In the genomic region with DNA sequence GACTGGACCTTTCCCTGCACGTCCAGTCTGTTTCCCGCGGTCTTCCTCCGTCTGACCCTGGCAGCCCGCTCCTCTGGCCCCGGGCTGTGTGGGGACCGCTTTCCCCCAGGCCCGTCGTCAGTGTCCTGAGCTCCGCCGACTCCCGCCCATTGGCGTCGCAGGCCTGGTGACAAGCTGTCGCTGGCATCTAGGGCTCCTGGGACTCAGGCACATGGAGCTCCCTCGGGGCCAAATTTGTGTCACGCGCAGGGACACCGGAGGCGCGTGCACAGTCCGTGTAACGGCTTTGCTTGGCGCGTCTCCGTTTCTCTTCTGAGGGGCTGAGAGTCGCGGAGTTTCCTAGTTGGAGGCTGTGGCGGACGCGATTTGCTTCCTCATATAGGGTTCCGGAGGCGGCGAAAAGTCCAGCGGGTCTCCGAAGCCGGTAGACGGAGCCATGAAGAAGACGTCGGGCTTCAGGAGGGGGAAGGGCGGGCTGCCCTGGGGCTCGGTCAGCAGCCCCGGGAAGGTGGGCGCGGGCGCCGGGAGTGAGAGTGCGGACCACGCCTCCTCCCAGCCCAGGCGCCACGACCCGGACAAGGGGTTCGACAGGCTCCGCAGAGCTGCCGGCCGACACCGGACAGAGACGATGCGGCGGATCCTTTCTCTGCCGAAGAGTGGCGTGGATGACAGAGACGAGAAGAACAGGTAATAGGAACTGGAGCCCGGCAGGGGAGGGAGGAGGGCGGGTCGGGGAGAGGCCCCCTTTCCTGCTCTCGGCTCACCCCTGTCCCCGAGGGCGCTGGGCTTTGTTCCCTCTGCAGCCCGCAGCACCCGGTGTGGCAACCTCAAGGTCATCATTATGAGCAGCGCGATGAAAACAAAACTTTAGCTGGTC, we compare ENCODE assay signal across 8 cellular contexts. TPM values are rescaled to one million over a fixed set of nuclear protein-coding genes. Genes with fewer than 3 reads are reported as not detected.
DNase-seq lines count a peak whose midpoint lies in the region; ATAC-seq, FAIRE-seq and TF ChIP-seq lines count a peak whose summit lies in the region.
"Not testable (repeated sequence)": the region's sequence is repeated elsewhere in the genome, so short reads cannot be mapped to it uniquely, and the experiment has no call there.

No MANE protein-coding gene starts in this region.

- not testable (repeated sequence) for H3K9me1 ChIP-seq in endothelial cell of umbilical vein (replicated peaks; ENCODE audit: control insufficient read depth, extremely low read depth, insufficient read depth, low read length)

- peaks cover 69% of the 10 kb centered on the region for H3K27me3 Mint-ChIP-seq in activated T-helper 2 cell treated with anti-CD3 and anti-CD28 coated beads, Interferon-gamma antibody, Interleukin-2, Interleukin-4, amounts not matched to agents 10 μg/mL and 5 μg/mL and 100 μg/mL, durations not matched to agents 14 hours and 24 hours and 36 hours (ENCODE audit: low read depth)
- peaks cover 52% of the 10 kb centered on the region for H3K27me3 Mint-ChIP-seq in osteocyte (ENCODE audit: unreplicated experiment)
- H3K27me3 Mint-ChIP-seq in type B pancreatic cell: peaks cover 60% of the 10 kb centered on the region

- TF ChIP-seq POLR2A in endothelial cell of umbilical vein (IDR thresholded peaks at IDR 0.05; ENCODE audit: low read depth, low read length): not testable (repeated sequence)

- H3K9me3 ChIP-seq in PC-9 (ENCODE audit: insufficient read depth, low read depth); endothelial cell of umbilical vein (replicated peaks; ENCODE audit: control insufficient read depth, insufficient read depth, low read length): not testable (repeated sequence)

- not testable (repeated sequence) for H3K9ac ChIP-seq in endothelial cell of umbilical vein (replicated peaks; ENCODE audit: extremely low read depth, insufficient read depth, low read length)

- H3K4me1 ChIP-seq in PC-9 (replicated peaks; ENCODE audit: insufficient read depth); endothelial cell of umbilical vein (ENCODE audit: control insufficient read depth, extremely low read depth, insufficient read depth, low read length): not testable (repeated sequence)

- BruUV-seq in PC-9 (replicated peaks; lab: Mats Ljungman, UMichigan); endothelial cell of umbilical vein (replicated peaks; lab: Mats Ljungman, UMichigan): not testable (repeated sequence)

- H3K36me3 ChIP-seq in PC-9 (ENCODE audit: low read depth); endothelial cell of umbilical vein (ENCODE audit: control insufficient read depth in 2 of 2, extremely low read depth in 1 of 2, insufficient read depth in 2 of 2, low read length in 2 of 2): not testable (repeated sequence)

- CTCF ChIA-PET in PC-9 (lab: Charles Lee): not testable (repeated sequence)
- CTCF ChIA-PET in endothelial cell of umbilical vein (lab: Charles Lee): interaction anchor here (1.3 to 1.9 kb wide), 3 partner anchors 15 to 29 kb away, joined by 3 to 7 read pairs (median 4); partner anchors contain the start of gene PARP4

- ATAC-seq in HG03175 (IDR thresholded peaks at IDR 0.05; ENCODE audit: unreplicated experiment): peak; percentile 58

- H3K4me2 ChIP-seq in PC-9 (peak overlapping the region; percentile 34; the same call in 1 of the 2 replicates), endothelial cell of umbilical vein (ENCODE audit: insufficient read depth, low read length) (peak overlapping the region; percentile 68)

- POLR2A ChIA-PET in PC-9 (lab: Charles Lee; ENCODE audit: unreplicated experiment); endothelial cell of umbilical vein (lab: Charles Lee): not testable (repeated sequence)

- not testable (repeated sequence) for H3K9me3 Mint-ChIP-seq in activated T-helper 2 cell treated with anti-CD3 and anti-CD28 coated beads, Interferon-gamma antibody, Interleukin-2, Interleukin-4, amounts not matched to agents 10 μg/mL and 5 μg/mL and 100 μg/mL, durations not matched to agents 14 hours and 24 hours and 36 hours; osteocyte (ENCODE audit: unreplicated experiment); type B pancreatic cell

- intact Hi-C loops in PC-9 (cut with micrococcal nuclease; ENCODE audit: unreplicated experiment); activated T-helper 2 cell treated with anti-CD3 and anti-CD28 coated beads, Interferon-gamma antibody, Interleukin-2, Interleukin-4, amounts not matched to agents 10 μg/mL and 5 μg/mL and 100 μg/mL, durations not matched to agents 14 hours and 24 hours and 36 hours (cut with micrococcal nuclease): not testable (repeated sequence)
- intact Hi-C loops in endothelial cell of umbilical vein (cut with micrococcal nuclease): loop anchor here (2.0 to 5.0 kb wide), 2 partner anchors 29 to 39 kb away; partner anchors contain the start of gene PARP4

- peak; percentile 55 for FAIRE-seq in endothelial cell of umbilical vein (lab: Jason Lieb, UNC)

- not testable (repeated sequence) for H3K9me2 ChIP-seq in PC-9 (ENCODE audit: insufficient read depth)

- not testable (repeated sequence) for TF ChIP-seq CTCF in PC-9 (conservative IDR thresholded peaks at IDR 0.05); endothelial cell of umbilical vein (IDR thresholded peaks at IDR 0.05; ENCODE audit: extremely low read depth in 1 of 2, insufficient read depth in 1 of 2, low read depth in 1 of 2, low read length in 2 of 2); osteocyte (IDR thresholded peaks at IDR 0.05); type B pancreatic cell (conservative IDR thresholded peaks at IDR 0.05)

- H3K4me3 ChIP-seq in GM08714 (ENCODE audit: low read length) (peak overlapping the region; percentile 52), endothelial cell of umbilical vein (replicated peaks in 1 of 3; ENCODE audit: insufficient read depth in 1 of 3, low read depth in 1 of 3, low read length in 3 of 3) (peak overlapping the region; percentile 23 to 62 (median 27))
- H3K4me3 ChIP-seq in PC-9: not testable (repeated sequence)

- H3F3A ChIP-seq in PC-9 (ENCODE audit: insufficient read depth, low read depth): not testable (repeated sequence)

- H3K27me3 ChIP-seq in PC-9 (ENCODE audit: insufficient read depth, low read depth): not testable (repeated sequence)
- peaks cover 3 to 31% of the 10 kb centered on the region in 2 experiments for H3K27me3 ChIP-seq in endothelial cell of umbilical vein (ENCODE audit: control insufficient read depth in 2 of 2, insufficient read depth in 2 of 2, low read length in 2 of 2)

- dilution Hi-C loops in endothelial cell of umbilical vein (cut with MboI; ENCODE audit: extremely low pct_ligation_motif_present, low sequenced_read_pairs): not testable (repeated sequence)

- H3K4me3 Mint-ChIP-seq in activated T-helper 2 cell treated with anti-CD3 and anti-CD28 coated beads, Interferon-gamma antibody, Interleukin-2, Interleukin-4, amounts not matched to agents 10 μg/mL and 5 μg/mL and 100 μg/mL, durations not matched to agents 14 hours and 24 hours and 36 hours (ENCODE audit: low read depth): peak overlapping the region; percentile 78
- H3K4me3 Mint-ChIP-seq in osteocyte (ENCODE audit: unreplicated experiment) (peak overlapping the region; percentile 76), type B pancreatic cell (peak overlapping the region; percentile 87)

- H3K36me3 Mint-ChIP-seq in activated T-helper 2 cell treated with anti-CD3 and anti-CD28 coated beads, Interferon-gamma antibody, Interleukin-2, Interleukin-4, amounts not matched to agents 10 μg/mL and 5 μg/mL and 100 μg/mL, durations not matched to agents 14 hours and 24 hours and 36 hours (ENCODE audit: low read depth); osteocyte (ENCODE audit: unreplicated experiment); type B pancreatic cell: not testable (repeated sequence)

- not testable (repeated sequence) for H3K4me1 Mint-ChIP-seq in activated T-helper 2 cell treated with anti-CD3 and anti-CD28 coated beads, Interferon-gamma antibody, Interleukin-2, Interleukin-4, amounts not matched to agents 10 μg/mL and 5 μg/mL and 100 μg/mL, durations not matched to agents 14 hours and 24 hours and 36 hours (ENCODE audit: low read depth); osteocyte (ENCODE audit: unreplicated experiment); type B pancreatic cell (ENCODE audit: unreplicated experiment)

- not testable (repeated sequence) for H2AFZ ChIP-seq in PC-9
- H2AFZ ChIP-seq in endothelial cell of umbilical vein (ENCODE audit: low read depth, low read length): peak overlapping the region; percentile 92

- H3K27ac Mint-ChIP-seq in activated T-helper 2 cell treated with anti-CD3 and anti-CD28 coated beads, Interferon-gamma antibody, Interleukin-2, Interleukin-4, amounts not matched to agents 10 μg/mL and 5 μg/mL and 100 μg/mL, durations not matched to agents 14 hours and 24 hours and 36 hours; osteocyte (ENCODE audit: unreplicated experiment); type B pancreatic cell: not testable (repeated sequence)

- H3K79me2 ChIP-seq in PC-9 (ENCODE audit: low read depth); endothelial cell of umbilical vein (ENCODE audit: control insufficient read depth, insufficient read depth, low read length): not testable (repeated sequence)

- not testable (repeated sequence) for DNase-seq in PC-9; activated T-helper 2 cell treated with anti-CD3 and anti-CD28 coated beads, Interferon-gamma antibody, Interleukin-2, Interleukin-4, amounts not matched to agents 10 μg/mL and 5 μg/mL and 100 μg/mL, durations not matched to agents 14 hours and 24 hours and 36 hours (ENCODE audit: low spot score); osteocyte (ENCODE audit: extremely low spot score, unreplicated experiment); type B pancreatic cell (ENCODE audit: extremely low spot score, unreplicated experiment)
- peak; percentile 11 for DNase-seq in endothelial cell of umbilical vein (ENCODE audit: low read depth, low spot score)
- peak; percentile 71 for DNase-seq in islet precursor cell

- not testable (repeated sequence) for H4K20me1 ChIP-seq in PC-9 (ENCODE audit: insufficient read depth); endothelial cell of umbilical vein (replicated peaks; ENCODE audit: control insufficient read depth, extremely low read depth, insufficient read depth, low read length)

- H3K27ac ChIP-seq in PC-9; endothelial cell of umbilical vein (ENCODE audit: insufficient read depth, low read depth, low read length): not testable (repeated sequence)

RNA-seq across cellular contexts. Expression of gene PARP4, which starts 29.1 kb away (rescaled TPM):
- 54.8 and 80.6 TPM in 2 replicates for total RNA-seq in PC-9 (2021)
- 58.8 and 60.6 TPM in 2 replicates for total RNA-seq in activated T-helper 2 cell treated with anti-CD3 and anti-CD28 coated beads, Interferon-gamma antibody, Interleukin-2, Interleukin-4, amounts not matched to agents 10 μg/mL and 5 μg/mL and 100 μg/mL, durations not matched to agents 14 hours and 24 hours and 36 hours
- total RNA-seq in endothelial cell of umbilical vein: 64.3 and 71.7 TPM in 2 replicates
- polyA plus RNA-seq in endothelial cell of umbilical vein: 35.6 and 37.1 TPM in 2 replicates
- polyA plus RNA-seq in endothelial cell of umbilical vein (2011; cell fraction: cytosol; rRNA removed): 34.1 and 35.2 TPM in 2 replicates
- 72.3 and 85.8 TPM in 2 replicates for polyA plus RNA-seq in endothelial cell of umbilical vein (2011; cell fraction: nucleus; rRNA removed)
- 41.2 and 58.9 TPM in 2 replicates for polyA plus RNA-seq in endothelial cell of umbilical vein (2012)
- polyA minus RNA-seq in endothelial cell of umbilical vein: 80.5 and 84.7 TPM in 2 replicates
- 26.3 TPM for polyA minus RNA-seq in endothelial cell of umbilical vein (2011; cell fraction: cytosol; rRNA and poly(A)+ RNA removed)
- 70.5 and 94.7 TPM in 2 replicates for polyA minus RNA-seq in endothelial cell of umbilical vein (2011; cell fraction: nucleus; rRNA and poly(A)+ RNA removed)
- 31.5 and 35.5 TPM in 2 replicates for total RNA-seq in osteocyte
- total RNA-seq in type B pancreatic cell (ENCODE audit: low replicate concordance): 22.1 and 30.3 TPM in 2 replicates
